In genomic region chr2:68046224-68046623, GRCh38 we compare ENCODE assay signal across 24 cellular contexts. TPM values are rescaled to one million over a fixed set of nuclear protein-coding genes. Genes with fewer than 3 reads are reported as not detected.
"Had no signal": no experiment of that assay in that cellular context is flagged by ENCODE, and none has a peak within 500 bp of the region (broad histone marks: within the 10 kb centered on the region; RNA-seq: fewer than 3 reads in every experiment).

No MANE protein-coding gene starts in this region.

- H3K27me3 Mint-ChIP-seq: activated CD4-positive, alpha-beta T cell treated with anti-CD3 and anti-CD28 coated beads for 36 hours; activated naive CD8-positive, alpha-beta T cell treated with anti-CD3 and anti-CD28 coated beads, Interleukin-2, amount 10 ng/mL, durations not matched to agents 7 days and 5 days; brain; effector memory CD8-positive, alpha-beta T cell; natural killer cell treated with Interleukin-12 subunit alpha and Interleukin-12 subunit beta and Interleukin-15 and Interleukin-18, amount 100 ng/mL, for 72 hours had no signal

- H3K9me3 ChIP-seq: ascending aorta, lower lobe of right lung, mucosa of descending colon, right lobe of liver, testis, transverse colon had no signal

- ATAC-seq: activated CD4-positive, alpha-beta T cell treated with anti-CD3 and anti-CD28 coated beads for 36 hours; effector memory CD8-positive, alpha-beta T cell; lower lobe of right lung; mucosa of descending colon; natural killer cell treated with Interleukin-12 subunit alpha and Interleukin-12 subunit beta and Interleukin-15 and Interleukin-18, amount 100 ng/mL, for 72 hours; right lobe of liver; stimulated activated naive CD8-positive, alpha-beta T cell treated with anti-CD3 and anti-CD28 coated beads, Interleukin-15, Interleukin-2, amounts not matched to agents 100 U/mL and 50 U/mL, for 24 hours had no signal

- H3K36me3 Mint-ChIP-seq: natural killer cell treated with Interleukin-12 subunit alpha and Interleukin-12 subunit beta and Interleukin-15 and Interleukin-18, amount 100 ng/mL, for 72 hours had no signal

- H3K4me3 ChIP-seq: ascending aorta, cardiac muscle cell, coronary artery, lower lobe of right lung, mucosa of descending colon, right lobe of liver, testis, transverse colon had no signal

- H3K9me3 Mint-ChIP-seq: activated naive CD4-positive, alpha-beta T cell treated with anti-CD3 and anti-CD28 coated beads for 36 hours; activated naive CD8-positive, alpha-beta T cell treated with anti-CD3 and anti-CD28 coated beads, Interleukin-2, amount 10 ng/mL, durations not matched to agents 7 days and 5 days; activated T-helper 1 cell treated with anti-CD3 and anti-CD28 coated beads, Interleukin-12 subunit alpha, Interleukin-12 subunit beta, Interleukin-2, Interleukin-4 antibody, amounts not matched to agents 30 ng/mL and 10 ng/mL and 1 ng/mL, durations not matched to agents 14 hours and 24 hours and 36 hours; brain; effector memory CD8-positive, alpha-beta T cell; natural killer cell treated with Interleukin-12 subunit alpha and Interleukin-12 subunit beta and Interleukin-15 and Interleukin-18, amount 100 ng/mL, for 72 hours had no signal

- H3K4me1 ChIP-seq: ascending aorta, lower lobe of right lung, right lobe of liver, testis had no signal

- H3K27me3 ChIP-seq: ascending aorta, cardiac muscle cell, right lobe of liver, testis, transverse colon had no signal

- DNase-seq: activated CD4-positive, alpha-beta T cell treated with anti-CD3 and anti-CD28 coated beads for 36 hours; activated CD4-positive, CD25-positive, alpha-beta regulatory T cell; activated effector memory CD4-positive, alpha-beta T cell treated with anti-CD3 and anti-CD28 coated beads, Interleukin-2, amount 50 U/mL, for 16 hours; activated naive CD4-positive, alpha-beta T cell treated with anti-CD3 and anti-CD28 coated beads for 36 hours; activated naive CD8-positive, alpha-beta T cell treated with anti-CD3 and anti-CD28 coated beads, Interleukin-2, amount 10 ng/mL, durations not matched to agents 7 days and 5 days; cerebellar nuclear complex; effector memory CD8-positive, alpha-beta T cell; lower lobe of right lung; mesendoderm; mucosa of descending colon; posterior cingulate gyrus; right lobe of liver; stimulated activated CD4-positive, alpha-beta T cell treated with anti-CD3 and anti-CD28 coated beads, Interleukin-12 subunit alpha, Interleukin-12 subunit beta, amount 100 ng/mL, for 4 hours; stimulated activated CD4-positive, alpha-beta T cell treated with anti-CD3 and anti-CD28 coated beads, Interleukin-4, amount 100 ng/mL, for 1 hour; stimulated activated naive CD8-positive, alpha-beta T cell treated with anti-CD3 and anti-CD28 coated beads, Interleukin-15, Interleukin-2, amounts not matched to agents 100 U/mL and 50 U/mL, for 24 hours; T-helper 2 cell; testis; transverse colon had no signal

- H3K4me3 Mint-ChIP-seq: activated CD4-positive, alpha-beta T cell treated with anti-CD3 and anti-CD28 coated beads for 36 hours; activated naive CD4-positive, alpha-beta T cell treated with anti-CD3 and anti-CD28 coated beads for 36 hours; activated naive CD8-positive, alpha-beta T cell treated with anti-CD3 and anti-CD28 coated beads, Interleukin-2, amount 10 ng/mL, durations not matched to agents 7 days and 5 days; activated T-helper 1 cell treated with anti-CD3 and anti-CD28 coated beads, Interleukin-12 subunit alpha, Interleukin-12 subunit beta, Interleukin-2, Interleukin-4 antibody, amounts not matched to agents 30 ng/mL and 10 ng/mL and 1 ng/mL, durations not matched to agents 14 hours and 24 hours and 36 hours; brain; effector memory CD8-positive, alpha-beta T cell; natural killer cell treated with Interleukin-12 subunit alpha and Interleukin-12 subunit beta and Interleukin-15 and Interleukin-18, amount 100 ng/mL, for 72 hours had no signal

- H3K27ac ChIP-seq: ascending aorta, cardiac muscle cell, coronary artery, lower lobe of right lung, right lobe of liver, testis, transverse colon had no signal

- H3K27ac Mint-ChIP-seq: activated CD4-positive, alpha-beta T cell treated with anti-CD3 and anti-CD28 coated beads for 36 hours; activated naive CD4-positive, alpha-beta T cell treated with anti-CD3 and anti-CD28 coated beads for 36 hours; activated naive CD8-positive, alpha-beta T cell treated with anti-CD3 and anti-CD28 coated beads, Interleukin-2, amount 10 ng/mL, durations not matched to agents 7 days and 5 days; activated T-helper 1 cell treated with anti-CD3 and anti-CD28 coated beads, Interleukin-12 subunit alpha, Interleukin-12 subunit beta, Interleukin-2, Interleukin-4 antibody, amounts not matched to agents 30 ng/mL and 10 ng/mL and 1 ng/mL, durations not matched to agents 14 hours and 24 hours and 36 hours; effector memory CD8-positive, alpha-beta T cell; natural killer cell treated with Interleukin-12 subunit alpha and Interleukin-12 subunit beta and Interleukin-15 and Interleukin-18, amount 100 ng/mL, for 72 hours had no signal

RNA-seq across cellular contexts. Expression of gene C1D, which starts 16.6 kb away (rescaled TPM):
- total RNA-seq: ascending aorta had no signal
